In the genomic region with DNA sequence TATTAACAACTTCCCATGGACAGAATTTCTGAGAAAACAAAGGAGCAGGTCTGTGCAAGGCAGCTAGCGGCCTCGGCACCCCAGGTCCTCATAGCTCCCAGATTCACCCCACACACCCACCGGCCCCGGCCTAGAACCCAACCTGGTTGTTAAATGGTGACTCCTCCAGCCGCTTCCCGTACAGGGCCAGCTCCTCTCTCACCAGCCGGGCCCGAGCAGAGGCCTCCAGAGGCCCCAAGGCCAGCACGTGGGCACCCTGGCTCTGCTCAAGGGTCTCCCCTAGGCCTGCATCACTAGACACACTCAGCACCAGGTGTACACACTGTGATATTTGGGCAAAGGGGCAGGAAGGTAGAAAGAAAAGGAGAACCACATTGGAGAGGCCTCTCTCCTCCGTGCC, we compare ENCODE assay signal across 22 cellular contexts. TPM values are rescaled to one million over a fixed set of nuclear protein-coding genes. Genes with fewer than 3 reads are reported as not detected.
A peak's percentile ranks its signal among the peaks of the same experiment; 100 is the strongest.
DNase-seq lines count a peak whose midpoint lies in the region; ATAC-seq, FAIRE-seq and TF ChIP-seq lines count a peak whose summit lies in the region.
"Had no signal": no experiment of that assay in that cellular context is flagged by ENCODE, and none has a peak within 500 bp of the region (broad histone marks: within the 10 kb centered on the region; RNA-seq: fewer than 3 reads in every experiment).

No MANE protein-coding gene starts in this region.

- H3K4me1 Mint-ChIP-seq in stimulated activated memory B cell treated with anti-CD40 and anti-IgM and Interleukin-4, amounts not matched to agents 10 μg/mL and 1 μg/mL and 100 μg/mL, for 72 hours = peaks cover 13% of the 10 kb centered on the region

- no peak for TF ChIP-seq EP300 in sigmoid colon (IDR thresholded peaks at IDR 0.05)

- H3K36me3 Mint-ChIP-seq in stimulated activated memory B cell treated with anti-CD40 and anti-IgM and Interleukin-4, amounts not matched to agents 10 μg/mL and 1 μg/mL and 100 μg/mL, for 72 hours = peaks cover 90% of the 10 kb centered on the region

- TF ChIP-seq POLR2A in sigmoid colon (IDR thresholded peaks at IDR 0.05) = no peak

- no peaks in the 10 kb centered on the region for H3K9me3 ChIP-seq in sigmoid colon
- H3K9me3 ChIP-seq: A549; BLaER1 treated with 17β-estradiol and CSF1 and Interleukin-3, amounts not matched to agents 10 nM and 100 nM; Caco-2 had no signal

- no peak for ATAC-seq in stimulated activated memory B cell treated with anti-CD40 and anti-IgM and Interleukin-4, amounts not matched to agents 10 μg/mL and 1 μg/mL and 100 μg/mL, for 72 hours
- ATAC-seq: A549; CD8-positive, alpha-beta T cell had no signal

- H3K4me3 ChIP-seq in sigmoid colon = no peak overlapping the region
- H3K4me3 ChIP-seq: A549; BLaER1 treated with 17β-estradiol and CSF1 and Interleukin-3, amounts not matched to agents 10 nM and 100 nM had no signal

- H3K4me1 ChIP-seq in sigmoid colon = no peaks in the 10 kb centered on the region
- H3K4me1 ChIP-seq: A549, Caco-2 had no signal

- no peak overlapping the region for H3K4me3 Mint-ChIP-seq in stimulated activated memory B cell treated with anti-CD40 and anti-IgM and Interleukin-4, amounts not matched to agents 10 μg/mL and 1 μg/mL and 100 μg/mL, for 72 hours
- H3K4me3 Mint-ChIP-seq: B cell; CD4-positive, alpha-beta T cell; CD8-positive, alpha-beta T cell had no signal

- peak; percentile 44 for DNase-seq in activated effector memory CD4-positive, alpha-beta T cell treated with anti-CD3 and anti-CD28 coated beads, Interleukin-2, amount 50 U/mL, for 16 hours
- DNase-seq in activated effector memory CD4-positive, alpha-beta T cell treated with Interleukin-2 at 50 U/mL for 16 hours = no peak
- DNase-seq in sigmoid colon = peak; percentile 60
- no peak for DNase-seq in HTR-8/SVneo (ENCODE audit: insufficient read length, low spot score)
- DNase-seq: AML-193; Caco-2; Calu3; CD4-positive, alpha-beta T cell; CD8-positive, alpha-beta T cell; DMS79 treated with DMSO at 0.1 percent for 48 hours; GF-D8 had no signal

- no peak for FAIRE-seq in HTR-8/SVneo (lab: Jason Lieb, UNC)
- FAIRE-seq: A549, D721Med, G401.6, GM12891, GM19239 had no signal

- H3K9me3 Mint-ChIP-seq in stimulated activated memory B cell treated with anti-CD40 and anti-IgM and Interleukin-4, amounts not matched to agents 10 μg/mL and 1 μg/mL and 100 μg/mL, for 72 hours = no peaks in the 10 kb centered on the region
- H3K9me3 Mint-ChIP-seq: CD4-positive, alpha-beta T cell; CD8-positive, alpha-beta T cell had no signal

- H3K27me3 Mint-ChIP-seq in stimulated activated memory B cell treated with anti-CD40 and anti-IgM and Interleukin-4, amounts not matched to agents 10 μg/mL and 1 μg/mL and 100 μg/mL, for 72 hours = no peaks in the 10 kb centered on the region
- H3K27me3 Mint-ChIP-seq: B cell; CD4-positive, alpha-beta T cell had no signal

- no peaks in the 10 kb centered on the region for H3K27me3 ChIP-seq in sigmoid colon
- H3K27me3 ChIP-seq: BLaER1 treated with 17β-estradiol and CSF1 and Interleukin-3, amounts not matched to agents 10 nM and 100 nM had no signal

- TF ChIP-seq CTCF in sigmoid colon (IDR thresholded peaks at IDR 0.05) = no peak

- peaks cover 78 to 98% (median 95%) of the 10 kb centered on the region in 4 donors for H3K36me3 ChIP-seq in sigmoid colon

- no peak overlapping the region for H3K27ac ChIP-seq in sigmoid colon
- H3K27ac ChIP-seq: 22Rv1; A549; BLaER1 treated with 17β-estradiol and CSF1 and Interleukin-3, amounts not matched to agents 10 nM and 100 nM; C4-2B had no signal

- H3K27ac Mint-ChIP-seq in stimulated activated memory B cell treated with anti-CD40 and anti-IgM and Interleukin-4, amounts not matched to agents 10 μg/mL and 1 μg/mL and 100 μg/mL, for 72 hours = peak overlapping the region; percentile 7
- H3K27ac Mint-ChIP-seq: CD4-positive, alpha-beta T cell had no signal

- intact Hi-C loops in sigmoid colon (cut with DNase I) = no loop called here

- 95 to 97% methylated on average over 10 of the region's 10 CpGs for WGBS in sigmoid colon, 2 donors

RNA-seq across cellular contexts. Expression of gene TEP1, which starts 30.3 kb away (rescaled TPM):
- 10 to 100 TPM; 12.7 to 42.7 (median 19.6) TPM for total RNA-seq in sigmoid colon
- 10 to 100 TPM; 19.2 to 43.7 (median 22.9) TPM for polyA plus RNA-seq in sigmoid colon

RNA-seq across cellular contexts. Expression of gene PARP2, which starts 39.6 kb away (rescaled TPM):
- 10 to 100 TPM in 3 of 4 donors, 1 to 10 TPM in 1; 7.4 to 14.3 (median 10.6) TPM for total RNA-seq in sigmoid colon
- 10 to 100 TPM in 1 of 3 donors, 1 to 10 TPM in 2; 6.0 to 11.8 (median 7.4) TPM for polyA plus RNA-seq in sigmoid colon

RNA-seq across cellular contexts. Expression of gene CCNB1IP1, which starts 50.0 kb away (rescaled TPM):
- 10 to 100 TPM; 43.2 to 55.8 (median 44.4) TPM for total RNA-seq in sigmoid colon
- 10 to 100 TPM; 31.2 to 54.1 (median 44.4) TPM for polyA plus RNA-seq in sigmoid colon

RNA-seq across cellular contexts. Expression of gene KLHL33, which starts 52.9 kb away (rescaled TPM):
- total RNA-seq in sigmoid colon = 1 to 10 TPM in 1 of 4 donors, under 1 TPM in 3; 0.33 to 1.4 (median 0.62) TPM
- under 1 TPM; 0.23 to 0.60 (median 0.23) TPM for polyA plus RNA-seq in sigmoid colon
- total RNA-seq: A172, Caco-2, Calu3 had no signal
- polyA plus RNA-seq: A549 had no signal

Comparison
In these comparisons a context has a peak if more than half of its experiments do, and no peak if none do; other contexts are left out.
1. DNase-seq: peak in activated effector memory CD4-positive, alpha-beta T cell treated with anti-CD3 and anti-CD28 coated beads, Interleukin-2, amount 50 U/mL, for 16 hours (single experiment) and sigmoid colon (single experiment); none in activated effector memory CD4-positive, alpha-beta T cell treated with Interleukin-2 at 50 U/mL for 16 hours (single experiment) and HTR-8/SVneo (single experiment).